In the genomic region with DNA sequence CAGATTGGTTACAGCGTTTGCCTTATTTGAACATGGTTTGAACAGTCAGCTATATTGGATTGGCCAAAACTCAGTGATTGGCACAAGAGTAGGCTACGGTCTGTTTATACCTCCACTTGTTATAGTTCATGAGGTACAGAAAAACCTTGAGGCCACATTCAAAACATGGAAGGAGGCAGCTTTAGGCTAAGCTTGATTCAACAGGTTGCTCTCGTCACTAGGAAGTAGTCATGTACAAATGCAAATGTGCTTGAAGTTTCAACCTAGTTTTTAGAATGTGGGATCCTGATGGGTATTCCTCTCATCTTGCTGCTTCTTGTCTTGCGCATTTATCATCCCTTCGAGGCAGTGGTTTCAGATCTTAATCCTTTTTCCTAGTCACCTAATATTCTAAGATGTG, we compare ENCODE assay signal across 27 cellular contexts.
"Had no signal": no experiment of that assay in that cellular context is flagged by ENCODE, and none has a peak within 500 bp of the region (broad histone marks: within the 10 kb centered on the region; RNA-seq: fewer than 3 reads in every experiment).

No MANE protein-coding gene starts in this region.

- H3K4me3 Mint-ChIP-seq: stimulated activated effector memory CD8-positive, alpha-beta T cell treated with anti-CD3 and anti-CD28 coated beads, Interleukin-12 subunit alpha, Interleukin-12 subunit beta, amount 100 ng/mL, for 72 hours; stimulated activated naive B cell treated with anti-CD40 and anti-IgM and Interleukin-4, amounts not matched to agents 10 μg/mL and 1 μg/mL and 100 μg/mL, for 72 hours; stimulated activated naive CD8-positive, alpha-beta T cell treated with anti-CD3 and anti-CD28 coated beads, Interleukin-15, amount 100 ng/mL, for 72 hours; stimulated activated naive CD8-positive, alpha-beta T cell treated with anti-CD3 and anti-CD28 coated beads, Interleukin-15, Interleukin-2, amounts not matched to agents 100 ng/mL and 50 ng/mL, for 24 hours; type B pancreatic cell had no signal

- H3K4me1 Mint-ChIP-seq: stimulated activated effector memory CD8-positive, alpha-beta T cell treated with anti-CD3 and anti-CD28 coated beads, Interleukin-12 subunit alpha, Interleukin-12 subunit beta, amount 100 ng/mL, for 72 hours; stimulated activated naive CD8-positive, alpha-beta T cell treated with anti-CD3 and anti-CD28 coated beads, Interleukin-15, amount 100 ng/mL, for 72 hours had no signal

- H3K4me3 ChIP-seq: stomach, suprapubic skin, testis, thoracic aorta, thyroid gland, tibial artery, tibial nerve, transverse colon, upper lobe of left lung, upper lobe of right lung, uterus, vagina had no signal

- H3K27ac ChIP-seq: stomach, suprapubic skin, testis, thoracic aorta, thyroid gland, tibial artery, tibial nerve, transverse colon, upper lobe of left lung, upper lobe of right lung, uterus, vagina had no signal

- H3K4me1 ChIP-seq: stomach, suprapubic skin, testis, thyroid gland, tibial artery, tibial nerve, transverse colon, upper lobe of left lung, upper lobe of right lung, uterus, vagina had no signal

- H3K27ac Mint-ChIP-seq: stimulated activated effector memory CD8-positive, alpha-beta T cell treated with anti-CD3 and anti-CD28 coated beads, Interleukin-12 subunit alpha, Interleukin-12 subunit beta, amount 100 ng/mL, for 72 hours; stimulated activated naive B cell treated with anti-CD40 and anti-IgM and Interleukin-4, amounts not matched to agents 10 μg/mL and 1 μg/mL and 100 μg/mL, for 72 hours; stimulated activated naive CD8-positive, alpha-beta T cell treated with anti-CD3 and anti-CD28 coated beads, Interleukin-15, amount 100 ng/mL, for 72 hours; stimulated activated naive CD8-positive, alpha-beta T cell treated with anti-CD3 and anti-CD28 coated beads, Interleukin-15, Interleukin-2, amounts not matched to agents 100 ng/mL and 50 ng/mL, for 24 hours; type B pancreatic cell had no signal

- H3K27me3 ChIP-seq: stomach, suprapubic skin, testis, thyroid gland, tibial artery, tibial nerve, transverse colon, upper lobe of left lung, upper lobe of right lung, uterus, vagina had no signal

- H3K36me3 ChIP-seq: thoracic aorta, thyroid gland, transverse colon, upper lobe of left lung, upper lobe of right lung, uterus, vagina had no signal

- DNase-seq: stimulated activated CD4-positive, alpha-beta T cell treated with anti-CD3 and anti-CD28 coated beads, Interleukin-2, amount 100 ng/mL, for 48 hours; stimulated activated CD4-positive, alpha-beta T cell treated with anti-CD3 and anti-CD28 coated beads, Interleukin-4, amount 100 ng/mL, for 1 hour; stimulated activated CD4-positive, alpha-beta T cell treated with anti-CD3 and anti-CD28 coated beads, Interleukin-4, amount 100 ng/mL, for 24 hours; stimulated activated CD4-positive, alpha-beta T cell treated with anti-CD3 and anti-CD28 coated beads, Interleukin-4, amount 100 ng/mL, for 4 hours; stimulated activated CD8-positive, alpha-beta memory T cell treated with anti-CD3 and anti-CD28 coated beads, Interleukin-4, amount 100 ng/mL, for 48 hours; stimulated activated naive B cell treated with anti-CD40 and anti-IgM and Interleukin-4, amounts not matched to agents 10 μg/mL and 1 μg/mL and 100 μg/mL, for 72 hours; stimulated activated naive CD4-positive, alpha-beta T cell; stimulated activated naive CD4-positive, alpha-beta T cell treated with Interleukin-2 at 50 U/mL for 16 hours; stimulated activated naive CD8-positive, alpha-beta T cell treated with anti-CD3 and anti-CD28 coated beads, Interleukin-15, amount 100 ng/mL, for 72 hours; stimulated activated naive CD8-positive, alpha-beta T cell treated with anti-CD3 and anti-CD28 coated beads, Interleukin-15, Interleukin-2, amounts not matched to agents 100 U/mL and 50 U/mL, for 24 hours; stomach; substantia nigra; testis; thyroid gland; tibial artery; transverse colon; trophoblast cell; upper lobe of left lung; upper lobe of right lung; uterus had no signal

- H3K27me3 Mint-ChIP-seq: stimulated activated naive B cell treated with anti-CD40 and anti-IgM and Interleukin-4, amounts not matched to agents 10 μg/mL and 1 μg/mL and 100 μg/mL, for 72 hours; stimulated activated naive CD8-positive, alpha-beta T cell treated with anti-CD3 and anti-CD28 coated beads, Interleukin-15, amount 100 ng/mL, for 72 hours; stimulated activated naive CD8-positive, alpha-beta T cell treated with anti-CD3 and anti-CD28 coated beads, Interleukin-15, Interleukin-2, amounts not matched to agents 100 ng/mL and 50 ng/mL, for 24 hours; type B pancreatic cell had no signal

- H3K9me3 ChIP-seq: suprapubic skin, testis, thoracic aorta, thyroid gland, transverse colon, upper lobe of left lung, upper lobe of right lung, vagina had no signal

- H3K36me3 Mint-ChIP-seq: stimulated activated effector memory CD8-positive, alpha-beta T cell treated with anti-CD3 and anti-CD28 coated beads, Interleukin-12 subunit alpha, Interleukin-12 subunit beta, amount 100 ng/mL, for 72 hours had no signal

- ATAC-seq: stimulated activated effector memory CD8-positive, alpha-beta T cell treated with anti-CD3 and anti-CD28 coated beads, Interleukin-12 subunit alpha, Interleukin-12 subunit beta, amount 100 ng/mL, for 72 hours; stimulated activated naive B cell treated with anti-CD40 and anti-IgM and Interleukin-4, amounts not matched to agents 10 μg/mL and 1 μg/mL and 100 μg/mL, for 72 hours; stimulated activated naive CD8-positive, alpha-beta T cell treated with anti-CD3 and anti-CD28 coated beads, Interleukin-15, amount 100 ng/mL, for 72 hours; stimulated activated naive CD8-positive, alpha-beta T cell treated with anti-CD3 and anti-CD28 coated beads, Interleukin-15, Interleukin-2, amounts not matched to agents 100 U/mL and 50 U/mL, for 24 hours; upper lobe of right lung had no signal

- H3K9me3 Mint-ChIP-seq: stimulated activated naive B cell treated with anti-CD40 and anti-IgM and Interleukin-4, amounts not matched to agents 10 μg/mL and 1 μg/mL and 100 μg/mL, for 72 hours had no signal
